ENCODE assay signal across 1 cellular context in the genomic region with DNA sequence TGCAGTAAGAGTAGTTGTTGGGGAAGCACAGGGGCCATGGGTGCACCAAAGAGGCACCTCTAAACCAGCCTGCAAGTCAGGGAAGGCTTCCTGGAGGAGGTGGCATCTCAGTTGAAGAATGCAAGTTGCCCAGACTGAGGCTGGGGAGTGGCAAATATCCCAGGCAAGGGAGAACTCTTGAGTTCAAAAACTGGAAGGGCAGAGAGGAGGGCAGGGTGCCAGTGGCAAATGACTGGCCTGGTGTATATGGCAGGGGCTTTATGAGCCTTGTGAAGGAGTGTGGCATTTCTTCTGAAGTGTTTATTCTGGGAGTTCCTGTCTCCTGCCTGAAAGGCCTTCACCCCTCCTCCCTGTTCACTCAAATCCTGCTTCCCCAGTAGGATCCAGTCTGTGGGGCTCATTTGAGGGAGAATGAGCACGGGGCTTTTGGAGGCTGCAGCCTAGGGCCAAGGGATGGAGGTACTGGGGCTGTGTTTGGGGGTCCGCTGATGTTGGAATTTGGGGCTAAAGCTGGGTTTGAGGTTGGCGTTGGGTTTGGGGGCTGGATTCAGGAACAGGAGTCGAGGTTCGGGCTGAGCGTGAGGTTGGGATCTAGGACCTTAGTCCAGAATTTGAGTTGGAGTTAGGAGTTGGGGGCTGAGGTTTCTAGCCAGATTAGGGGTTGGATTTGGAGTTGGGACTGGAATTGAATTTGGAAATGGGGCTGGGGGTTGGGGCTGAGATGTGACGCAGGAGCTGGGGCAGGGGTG.
TF ChIP-seq lines count a peak whose summit lies in the region.

A gene (plus strand): TSS at position 357 of the 749 bp plus-strand sequence. CDS start 2,740 bp downstream, outside the sequence.

TF ChIP-seq in HCT116, 20 proteins besides CTCF, POLR2A, EP300 and RAD21 (continued from another document):
- no peak for TF ChIP-seq SP1 (IDR thresholded peaks at IDR 0.05; ENCODE audit: low read depth)
- TF ChIP-seq SRF (IDR thresholded peaks at IDR 0.05; ENCODE audit: low read depth) = no peak
